In genomic region chr19:39403331-39404312, GRCh38 we compare ENCODE assay signal across 1 cellular context.
TF ChIP-seq lines count a peak whose summit lies in the region.

No MANE protein-coding gene starts in this region.

TF ChIP-seq in SK-N-SH, 30 proteins besides CTCF, POLR2A, EP300 and RAD21 (continued from another document):
- TF ChIP-seq, protein P1, sequence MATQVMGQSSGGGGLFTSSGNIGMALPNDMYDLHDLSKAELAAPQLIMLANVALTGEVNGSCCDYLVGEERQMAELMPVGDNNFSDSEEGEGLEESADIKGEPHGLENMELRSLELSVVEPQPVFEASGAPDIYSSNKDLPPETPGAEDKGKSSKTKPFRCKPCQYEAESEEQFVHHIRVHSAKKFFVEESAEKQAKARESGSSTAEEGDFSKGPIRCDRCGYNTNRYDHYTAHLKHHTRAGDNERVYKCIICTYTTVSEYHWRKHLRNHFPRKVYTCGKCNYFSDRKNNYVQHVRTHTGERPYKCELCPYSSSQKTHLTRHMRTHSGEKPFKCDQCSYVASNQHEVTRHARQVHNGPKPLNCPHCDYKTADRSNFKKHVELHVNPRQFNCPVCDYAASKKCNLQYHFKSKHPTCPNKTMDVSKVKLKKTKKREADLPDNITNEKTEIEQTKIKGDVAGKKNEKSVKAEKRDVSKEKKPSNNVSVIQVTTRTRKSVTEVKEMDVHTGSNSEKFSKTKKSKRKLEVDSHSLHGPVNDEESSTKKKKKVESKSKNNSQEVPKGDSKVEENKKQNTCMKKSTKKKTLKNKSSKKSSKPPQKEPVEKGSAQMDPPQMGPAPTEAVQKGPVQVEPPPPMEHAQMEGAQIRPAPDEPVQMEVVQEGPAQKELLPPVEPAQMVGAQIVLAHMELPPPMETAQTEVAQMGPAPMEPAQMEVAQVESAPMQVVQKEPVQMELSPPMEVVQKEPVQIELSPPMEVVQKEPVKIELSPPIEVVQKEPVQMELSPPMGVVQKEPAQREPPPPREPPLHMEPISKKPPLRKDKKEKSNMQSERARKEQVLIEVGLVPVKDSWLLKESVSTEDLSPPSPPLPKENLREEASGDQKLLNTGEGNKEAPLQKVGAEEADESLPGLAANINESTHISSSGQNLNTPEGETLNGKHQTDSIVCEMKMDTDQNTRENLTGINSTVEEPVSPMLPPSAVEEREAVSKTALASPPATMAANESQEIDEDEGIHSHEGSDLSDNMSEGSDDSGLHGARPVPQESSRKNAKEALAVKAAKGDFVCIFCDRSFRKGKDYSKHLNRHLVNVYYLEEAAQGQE (IDR thresholded peaks at IDR 0.05; ENCODE audit: low read depth, low read length), result peak; percentile 20; the same call in 1 of the 2 replicates
- TF ChIP-seq USF2 (IDR thresholded peaks at IDR 0.05; ENCODE audit: borderline replicate concordance, low read depth, low read length), result no peak
- peak; percentile 70; the same call in 1 of the 2 replicates for TF ChIP-seq POLR2AphosphoS5 (IDR thresholded peaks at IDR 0.05; ENCODE audit: low read depth, low read length)
- TF ChIP-seq NRF1 (IDR thresholded peaks at IDR 0.05; ENCODE audit: low read depth, low read length), result no peak
- TF ChIP-seq, protein P2, sequence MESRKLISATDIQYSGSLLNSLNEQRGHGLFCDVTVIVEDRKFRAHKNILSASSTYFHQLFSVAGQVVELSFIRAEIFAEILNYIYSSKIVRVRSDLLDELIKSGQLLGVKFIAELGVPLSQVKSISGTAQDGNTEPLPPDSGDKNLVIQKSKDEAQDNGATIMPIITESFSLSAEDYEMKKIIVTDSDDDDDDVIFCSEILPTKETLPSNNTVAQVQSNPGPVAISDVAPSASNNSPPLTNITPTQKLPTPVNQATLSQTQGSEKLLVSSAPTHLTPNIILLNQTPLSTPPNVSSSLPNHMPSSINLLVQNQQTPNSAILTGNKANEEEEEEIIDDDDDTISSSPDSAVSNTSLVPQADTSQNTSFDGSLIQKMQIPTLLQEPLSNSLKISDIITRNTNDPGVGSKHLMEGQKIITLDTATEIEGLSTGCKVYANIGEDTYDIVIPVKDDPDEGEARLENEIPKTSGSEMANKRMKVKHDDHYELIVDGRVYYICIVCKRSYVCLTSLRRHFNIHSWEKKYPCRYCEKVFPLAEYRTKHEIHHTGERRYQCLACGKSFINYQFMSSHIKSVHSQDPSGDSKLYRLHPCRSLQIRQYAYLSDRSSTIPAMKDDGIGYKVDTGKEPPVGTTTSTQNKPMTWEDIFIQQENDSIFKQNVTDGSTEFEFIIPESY (IDR thresholded peaks at IDR 0.05; ENCODE audit: borderline replicate concordance, low read depth), result peak; percentile 72; the same call in 1 of the 2 replicates
- TF ChIP-seq PBX3 (IDR thresholded peaks at IDR 0.05), result peak; percentile 54; the same call in 1 of the 2 replicates
- TF ChIP-seq EZH2phosphoT487 (IDR thresholded peaks at IDR 0.05; ENCODE audit: borderline replicate concordance, low read depth), result no peak
- TF ChIP-seq RCOR1 (IDR thresholded peaks at IDR 0.05; ENCODE audit: low read length), result no peak
- TF ChIP-seq MEF2A (IDR thresholded peaks at IDR 0.05; ENCODE audit: borderline replicate concordance, low read depth), result no peak; the same call in 1 of the 2 replicates
- peak; percentile 7 for TF ChIP-seq CHD2 (IDR thresholded peaks at IDR 0.05; ENCODE audit: low read length, partially characterized antibody)
- peak; percentile 79 for TF ChIP-seq NFIC (IDR thresholded peaks at IDR 0.05; ENCODE audit: borderline replicate concordance)
- TF ChIP-seq FOXM1 (IDR thresholded peaks at IDR 0.05; ENCODE audit: low read depth), result no peak; the same call in 1 of the 2 replicates
- TF ChIP-seq TAF1 (IDR thresholded peaks at IDR 0.05; ENCODE audit: borderline replicate concordance, low read depth, low read length), result peak; percentile 49; the same call in 1 of the 2 replicates
TF ChIP-seq in SK-N-SH: peak in this region for 16.
